ENCODE assay signal across 17 cellular contexts in the genomic region with DNA sequence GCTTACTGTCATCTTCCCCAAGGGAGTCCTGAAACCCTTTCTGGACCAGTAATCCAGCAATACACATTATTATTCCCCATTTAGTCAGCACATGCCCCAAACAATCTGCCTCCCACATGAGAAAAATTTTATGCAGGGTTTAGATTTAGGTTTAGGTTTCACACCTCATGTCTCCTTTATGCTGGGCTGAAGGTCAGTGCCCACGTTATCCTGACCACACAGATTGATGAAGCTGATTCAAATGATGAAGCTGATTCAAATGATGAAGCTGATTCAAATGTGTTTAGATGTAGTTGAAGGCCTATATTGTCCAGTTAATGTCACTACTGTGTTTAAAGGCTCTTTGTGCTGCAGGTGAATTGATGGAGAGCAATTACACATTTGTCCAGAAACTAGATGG. TPM values are rescaled to one million over a fixed set of nuclear protein-coding genes. Genes with fewer than 3 reads are reported as not detected.
A peak's percentile ranks its signal among the peaks of the same experiment; 100 is the strongest.
DNase-seq lines count a peak whose midpoint lies in the region; ATAC-seq and FAIRE-seq lines count a peak whose summit lies in the region.
"Had no signal": no experiment of that assay in that cellular context is flagged by ENCODE, and none has a peak within 500 bp of the region (broad histone marks: within the 10 kb centered on the region; RNA-seq: fewer than 3 reads in every experiment).

No MANE protein-coding gene starts in this region.

- no peak for DNase-seq in activated CD8-positive, alpha-beta memory T cell treated with anti-CD3 and anti-CD28 coated beads, Interleukin-2, amount 10 ng/mL, durations not matched to agents 7 days and 5 days
- no peak for DNase-seq in activated CD8-positive, alpha-beta memory T cell treated with anti-CD3 and anti-CD28 coated beads, Interleukin-2, amount 50 U/mL, for 48 hours
- no peak for DNase-seq in GM19239 (ENCODE audit: insufficient read length, low spot score)
- DNase-seq in activated T-helper 2 cell treated with anti-CD3 and anti-CD28 coated beads, Interferon-gamma antibody, Interleukin-2, Interleukin-4, amounts not matched to agents 10 μg/mL and 5 μg/mL and 100 μg/mL, durations not matched to agents 14 hours and 24 hours and 36 hours (ENCODE audit: low spot score), result no peak
- DNase-seq in stimulated activated effector memory CD8-positive, alpha-beta T cell treated with anti-CD3 and anti-CD28 coated beads, Interleukin-12 subunit alpha, Interleukin-12 subunit beta, amount 100 ng/mL, for 72 hours (ENCODE audit: low spot score in 2 of 2), result no peak
- no peak for DNase-seq in MG63
- DNase-seq: ACHN; CD4-positive, CD25-positive, alpha-beta regulatory T cell; H9; Karpas-422; NCI-H1417; NCI-H1930; NCI-H510A; Peyer's patch; Right ventricle myocardium superior had no signal

- H3K9me3 Mint-ChIP-seq in activated CD8-positive, alpha-beta memory T cell treated with anti-CD3 and anti-CD28 coated beads, Interleukin-2, amount 10 ng/mL, durations not matched to agents 7 days and 5 days (ENCODE audit: low read depth), result no peaks in the 10 kb centered on the region
- H3K9me3 Mint-ChIP-seq in activated T-helper 2 cell treated with anti-CD3 and anti-CD28 coated beads, Interferon-gamma antibody, Interleukin-2, Interleukin-4, amounts not matched to agents 10 μg/mL and 5 μg/mL and 100 μg/mL, durations not matched to agents 14 hours and 24 hours and 36 hours, result no peaks in the 10 kb centered on the region
- H3K9me3 Mint-ChIP-seq in stimulated activated effector memory CD8-positive, alpha-beta T cell treated with anti-CD3 and anti-CD28 coated beads, Interleukin-12 subunit alpha, Interleukin-12 subunit beta, amount 100 ng/mL, for 72 hours, result no peaks in the 10 kb centered on the region
- H3K9me3 Mint-ChIP-seq: CD4-positive, CD25-positive, alpha-beta regulatory T cell had no signal

- H3K9me3 ChIP-seq in MG63, result no peaks in the 10 kb centered on the region
- H3K9me3 ChIP-seq: Peyer's patch had no signal

- H3K4me3 ChIP-seq in MG63, result no peak overlapping the region
- H3K4me3 ChIP-seq: Peyer's patch had no signal

- H3K36me3 ChIP-seq in MG63, result no peaks in the 10 kb centered on the region
- H3K36me3 ChIP-seq: Peyer's patch had no signal

- intact Hi-C loops in activated T-helper 2 cell treated with anti-CD3 and anti-CD28 coated beads, Interferon-gamma antibody, Interleukin-2, Interleukin-4, amounts not matched to agents 10 μg/mL and 5 μg/mL and 100 μg/mL, durations not matched to agents 14 hours and 24 hours and 36 hours (cut with micrococcal nuclease), result loop anchor here (1.0 to 10.0 kb wide), 3 partner anchors 70 to 884 kb away; partner anchors contain the start of gene BTLA

- CTCF ChIA-PET in activated CD8-positive, alpha-beta memory T cell treated with anti-CD3 and anti-CD28 coated beads, Interleukin-2, amount 10 ng/mL, durations not matched to agents 7 days and 5 days (lab: Charles Lee), result interaction anchor here (1.8 to 4.0 kb wide), 2 partner anchors 35 to 56 kb away, joined by 5 to 13 read pairs; no protein-coding TSS in a partner anchor

- H3K27ac Mint-ChIP-seq in activated CD8-positive, alpha-beta memory T cell treated with anti-CD3 and anti-CD28 coated beads, Interleukin-2, amount 10 ng/mL, durations not matched to agents 7 days and 5 days, result peak overlapping the region; percentile 93
- H3K27ac Mint-ChIP-seq in activated T-helper 2 cell treated with anti-CD3 and anti-CD28 coated beads, Interferon-gamma antibody, Interleukin-2, Interleukin-4, amounts not matched to agents 10 μg/mL and 5 μg/mL and 100 μg/mL, durations not matched to agents 14 hours and 24 hours and 36 hours, result peak overlapping the region; percentile 92
- peak overlapping the region; percentile 99 for H3K27ac Mint-ChIP-seq in stimulated activated effector memory CD8-positive, alpha-beta T cell treated with anti-CD3 and anti-CD28 coated beads, Interleukin-12 subunit alpha, Interleukin-12 subunit beta, amount 100 ng/mL, for 72 hours
- H3K27ac Mint-ChIP-seq: H9 had no signal

- peaks cover 98% of the 10 kb centered on the region for H3K4me1 Mint-ChIP-seq in activated CD8-positive, alpha-beta memory T cell treated with anti-CD3 and anti-CD28 coated beads, Interleukin-2, amount 10 ng/mL, durations not matched to agents 7 days and 5 days
- peaks cover 96% of the 10 kb centered on the region for H3K4me1 Mint-ChIP-seq in activated T-helper 2 cell treated with anti-CD3 and anti-CD28 coated beads, Interferon-gamma antibody, Interleukin-2, Interleukin-4, amounts not matched to agents 10 μg/mL and 5 μg/mL and 100 μg/mL, durations not matched to agents 14 hours and 24 hours and 36 hours (ENCODE audit: low read depth)
- peaks cover 99% of the 10 kb centered on the region for H3K4me1 Mint-ChIP-seq in stimulated activated effector memory CD8-positive, alpha-beta T cell treated with anti-CD3 and anti-CD28 coated beads, Interleukin-12 subunit alpha, Interleukin-12 subunit beta, amount 100 ng/mL, for 72 hours
- H3K4me1 Mint-ChIP-seq: H9 had no signal

- no peaks in the 10 kb centered on the region for H3K27me3 Mint-ChIP-seq in activated CD8-positive, alpha-beta memory T cell treated with anti-CD3 and anti-CD28 coated beads, Interleukin-2, amount 10 ng/mL, durations not matched to agents 7 days and 5 days
- H3K27me3 Mint-ChIP-seq in activated T-helper 2 cell treated with anti-CD3 and anti-CD28 coated beads, Interferon-gamma antibody, Interleukin-2, Interleukin-4, amounts not matched to agents 10 μg/mL and 5 μg/mL and 100 μg/mL, durations not matched to agents 14 hours and 24 hours and 36 hours (ENCODE audit: low read depth), result no peaks in the 10 kb centered on the region
- H3K27me3 Mint-ChIP-seq: CD4-positive, CD25-positive, alpha-beta regulatory T cell had no signal

- no peaks in the 10 kb centered on the region for H3K27me3 ChIP-seq in MG63
- H3K27me3 ChIP-seq: Peyer's patch had no signal

- H3K36me3 Mint-ChIP-seq in activated CD8-positive, alpha-beta memory T cell treated with anti-CD3 and anti-CD28 coated beads, Interleukin-2, amount 10 ng/mL, durations not matched to agents 7 days and 5 days, result peaks cover 90% of the 10 kb centered on the region
- H3K36me3 Mint-ChIP-seq in activated T-helper 2 cell treated with anti-CD3 and anti-CD28 coated beads, Interferon-gamma antibody, Interleukin-2, Interleukin-4, amounts not matched to agents 10 μg/mL and 5 μg/mL and 100 μg/mL, durations not matched to agents 14 hours and 24 hours and 36 hours (ENCODE audit: low read depth), result peaks cover 89% of the 10 kb centered on the region
- H3K36me3 Mint-ChIP-seq in stimulated activated effector memory CD8-positive, alpha-beta T cell treated with anti-CD3 and anti-CD28 coated beads, Interleukin-12 subunit alpha, Interleukin-12 subunit beta, amount 100 ng/mL, for 72 hours, result peaks cover 91% of the 10 kb centered on the region

- FAIRE-seq in GM19239 (lab: Jason Lieb, UNC), result peak; percentile 80

- no peak overlapping the region for H3K4me3 Mint-ChIP-seq in activated CD8-positive, alpha-beta memory T cell treated with anti-CD3 and anti-CD28 coated beads, Interleukin-2, amount 10 ng/mL, durations not matched to agents 7 days and 5 days
- peak overlapping the region; percentile 32 for H3K4me3 Mint-ChIP-seq in activated T-helper 2 cell treated with anti-CD3 and anti-CD28 coated beads, Interferon-gamma antibody, Interleukin-2, Interleukin-4, amounts not matched to agents 10 μg/mL and 5 μg/mL and 100 μg/mL, durations not matched to agents 14 hours and 24 hours and 36 hours (ENCODE audit: low read depth)
- H3K4me3 Mint-ChIP-seq in stimulated activated effector memory CD8-positive, alpha-beta T cell treated with anti-CD3 and anti-CD28 coated beads, Interleukin-12 subunit alpha, Interleukin-12 subunit beta, amount 100 ng/mL, for 72 hours, result peak overlapping the region; percentile 72
- H3K4me3 Mint-ChIP-seq: CD4-positive, CD25-positive, alpha-beta regulatory T cell; H9 had no signal

- no peak for ATAC-seq in activated CD8-positive, alpha-beta memory T cell treated with anti-CD3 and anti-CD28 coated beads, Interleukin-2, amount 10 ng/mL, durations not matched to agents 7 days and 5 days
- peak; percentile 51 for ATAC-seq in stimulated activated effector memory CD8-positive, alpha-beta T cell treated with anti-CD3 and anti-CD28 coated beads, Interleukin-12 subunit alpha, Interleukin-12 subunit beta, amount 100 ng/mL, for 72 hours
- ATAC-seq in activated CD4-positive, CD25-positive, alpha-beta regulatory T cell treated with anti-CD3 and anti-CD28 coated beads, Interleukin-2, amount 50 U/mL, for 24 hours, result no peak
- ATAC-seq in HG02938 (IDR thresholded peaks at IDR 0.05; ENCODE audit: unreplicated experiment), result no peak

RNA-seq across cellular contexts. Expression of gene ZBED2, which starts 18.1 kb away (rescaled TPM):
- 10 to 100 TPM; 27.2 to 90.6 TPM for total RNA-seq in activated CD8-positive, alpha-beta memory T cell treated with anti-CD3 and anti-CD28 coated beads, Interleukin-2, amount 10 ng/mL, durations not matched to agents 7 days and 5 days
- total RNA-seq in activated T-helper 2 cell treated with anti-CD3 and anti-CD28 coated beads, Interferon-gamma antibody, Interleukin-2, Interleukin-4, amounts not matched to agents 10 μg/mL and 5 μg/mL and 100 μg/mL, durations not matched to agents 14 hours and 24 hours and 36 hours, result 543 and 546 TPM in 2 replicates
- not detected in 2 replicates for total RNA-seq in MG63 (2014; rRNA removed; shearing (Covaris generic); ENCODE audit: low replicate concordance)
- total RNA-seq: H9, Peyer's patch, Right ventricle myocardium superior had no signal

Comparison
In these comparisons a context has a peak if more than half of its experiments do, and no peak if none do; other contexts are left out.
1. RNA of gene ZBED2, which starts 18.1 kb away (total RNA-seq): 543 to 546 TPM in activated T-helper 2 cell treated with anti-CD3 and anti-CD28 coated beads, Interferon-gamma antibody, Interleukin-2, Interleukin-4, amounts not matched to agents 10 μg/mL and 5 μg/mL and 100 μg/mL, durations not matched to agents 14 hours and 24 hours and 36 hours and 27.2 to 90.6 TPM in activated CD8-positive, alpha-beta memory T cell treated with anti-CD3 and anti-CD28 coated beads, Interleukin-2, amount 10 ng/mL, durations not matched to agents 7 days and 5 days; not detected in MG63; every median in the first group is over 10 times any median in the second.
2. Peak in every context shown above with its lines, with median percentiles within 50 percentile points of each other: H3K27ac Mint-ChIP-seq.